ENCODE assay signal across 21 cellular contexts in genomic region chr3:108940568-108941285, GRCh38. TPM values are rescaled to one million over a fixed set of nuclear protein-coding genes. Genes with fewer than 3 reads are reported as not detected.
"Had no signal": no experiment of that assay in that cellular context is flagged by ENCODE, and none has a peak within 500 bp of the region (broad histone marks: within the 10 kb centered on the region; RNA-seq: fewer than 3 reads in every experiment).

No MANE protein-coding gene starts in this region.

- H3K27me3 ChIP-seq: breast epithelium, heart left ventricle, right atrium auricular region, suprapubic skin, upper lobe of right lung had no signal

- H3K9me3 Mint-ChIP-seq: activated CD4-positive, alpha-beta T cell treated with anti-CD3 and anti-CD28 coated beads, Interleukin-2, amount 10 ng/mL, durations not matched to agents 7 days and 5 days; dendritic cell treated with granulocyte-macrophage colony-stimulating factor and Interleukin-4, amounts not matched to agents 40 ng/mL and 50 ng/mL, for 4 days had no signal

- H3K4me1 Mint-ChIP-seq: activated CD4-positive, alpha-beta T cell treated with anti-CD3 and anti-CD28 coated beads, Interleukin-2, amount 10 ng/mL, durations not matched to agents 7 days and 5 days had no signal

- H3K27me3 Mint-ChIP-seq: activated CD4-positive, alpha-beta T cell treated with anti-CD3 and anti-CD28 coated beads, Interleukin-2, amount 10 ng/mL, durations not matched to agents 7 days and 5 days; activated naive CD8-positive, alpha-beta T cell; dendritic cell treated with granulocyte-macrophage colony-stimulating factor and Interleukin-4, amounts not matched to agents 40 ng/mL and 50 ng/mL, for 4 days had no signal

- H3K27ac Mint-ChIP-seq: activated CD4-positive, alpha-beta T cell treated with anti-CD3 and anti-CD28 coated beads, Interleukin-2, amount 10 ng/mL, durations not matched to agents 7 days and 5 days; activated naive CD8-positive, alpha-beta T cell; dendritic cell treated with granulocyte-macrophage colony-stimulating factor and Interleukin-4, amounts not matched to agents 40 ng/mL and 50 ng/mL, for 4 days had no signal

- ATAC-seq: left colon; lower lobe of right lung; stimulated activated naive CD8-positive, alpha-beta T cell treated with anti-CD3 and anti-CD28 coated beads, Interleukin-15, Interleukin-2, amounts not matched to agents 100 U/mL and 50 U/mL, for 24 hours; upper lobe of right lung had no signal

- H3K4me1 ChIP-seq: breast epithelium, lower lobe of right lung, right atrium auricular region, suprapubic skin, upper lobe of right lung had no signal

- H3K36me3 Mint-ChIP-seq: activated naive CD8-positive, alpha-beta T cell had no signal

- DNase-seq: activated CD4-positive, alpha-beta T cell treated with anti-CD3 and anti-CD28 coated beads, Interleukin-2, amount 10 ng/mL, durations not matched to agents 7 days and 5 days; activated CD4-positive, CD25-positive, alpha-beta regulatory T cell; activated CD8-positive, alpha-beta memory T cell treated with anti-CD3 and anti-CD28 coated beads for 24 hours; activated gamma-delta T cell treated with Interleukin-2 at 50 U/mL for 16 hours; amygdala; effector memory CD4-positive, alpha-beta T cell; foreskin melanocyte; heart left ventricle; left colon; lower lobe of right lung; stimulated activated naive CD8-positive, alpha-beta T cell treated with anti-CD3 and anti-CD28 coated beads, Interleukin-15, Interleukin-2, amounts not matched to agents 100 U/mL and 50 U/mL, for 24 hours; SW 1271; upper lobe of right lung had no signal

- H3K36me3 ChIP-seq: breast epithelium, heart left ventricle, lower lobe of right lung, right atrium auricular region, suprapubic skin, upper lobe of right lung had no signal

- H3K27ac ChIP-seq: breast epithelium, lower lobe of right lung, right atrium auricular region, skin epidermis, suprapubic skin, upper lobe of right lung had no signal

- H3K4me3 Mint-ChIP-seq: activated CD4-positive, alpha-beta T cell treated with anti-CD3 and anti-CD28 coated beads, Interleukin-2, amount 10 ng/mL, durations not matched to agents 7 days and 5 days; activated naive CD8-positive, alpha-beta T cell; dendritic cell treated with granulocyte-macrophage colony-stimulating factor and Interleukin-4, amounts not matched to agents 40 ng/mL and 50 ng/mL, for 4 days had no signal

- H3K4me3 ChIP-seq: breast epithelium, heart left ventricle, lower lobe of right lung, right atrium auricular region, skin epidermis, suprapubic skin, upper lobe of right lung had no signal

- H3K9me3 ChIP-seq: breast epithelium, heart left ventricle, lower lobe of right lung, right atrium auricular region, suprapubic skin, upper lobe of right lung had no signal

RNA-seq across cellular contexts. Expression of gene GUCA1C, which starts 13.0 kb away (rescaled TPM):
- total RNA-seq: activated CD4-positive, alpha-beta T cell treated with anti-CD3 and anti-CD28 coated beads, Interleukin-2, amount 10 ng/mL, durations not matched to agents 7 days and 5 days; breast epithelium; cerebellum; left colon; lower lobe of right lung; right atrium auricular region; suprapubic skin; T-helper 2 cell treated with Interferon-gamma antibody and Interleukin-4, amounts not matched to agents 100 ng/mL and 5 ng/mL, for 36 hours; upper lobe of right lung had no signal
